Comparison of ENCODE assay signal across 8 cellular contexts in the genomic region with DNA sequence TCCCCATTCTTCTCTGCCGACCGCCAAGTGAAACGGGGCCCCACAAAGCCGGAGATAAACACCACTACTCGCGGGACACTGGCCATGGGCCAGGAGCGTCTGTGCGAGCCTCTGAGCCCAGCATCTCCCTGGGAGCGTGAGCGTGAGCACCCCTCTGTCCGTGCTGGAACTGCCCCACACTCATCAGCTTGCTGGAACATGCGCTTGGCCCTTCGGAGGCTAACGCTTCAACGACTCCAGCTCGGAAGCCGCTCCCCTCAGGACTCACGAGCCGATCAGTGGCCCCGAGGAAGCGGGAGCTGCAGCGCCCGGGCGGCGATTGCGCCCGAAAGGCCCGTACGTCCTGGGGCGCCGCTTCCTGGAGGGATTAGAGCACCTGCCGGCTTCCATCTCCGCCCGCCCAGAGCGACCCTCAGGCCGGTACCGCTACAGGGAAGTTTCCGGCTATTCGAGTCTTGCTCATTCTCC. TPM values are rescaled to one million over a fixed set of nuclear protein-coding genes. Genes with fewer than 3 reads are reported as not detected.
A peak's percentile ranks its signal among the peaks of the same experiment; 100 is the strongest.
DNase-seq lines count a peak whose midpoint lies in the region; ATAC-seq and TF ChIP-seq lines count a peak whose summit lies in the region.

No MANE protein-coding gene starts in this region.

- peak overlapping the region; percentile 44 for H3K4me3 ChIP-seq in CD8-positive, alpha-beta memory T cell (ENCODE audit: low read length)
- H3K4me3 ChIP-seq in Karpas-422 (ENCODE audit: low read length): peak overlapping the region; percentile 69

- POLR2A ChIA-PET in CD8-positive, alpha-beta memory T cell (lab: Charles Lee): no interaction called here

- H3K4me2 ChIP-seq in Karpas-422 (ENCODE audit: low read depth, low read length, poor library complexity, severe bottlenecking): peak overlapping the region; percentile 87

- CTCF ChIA-PET in CD8-positive, alpha-beta memory T cell (lab: Charles Lee): interaction anchor here (1.1 to 1.6 kb wide), 2 partner anchors 16 to 115 kb away, joined by 3 read pairs; no protein-coding TSS in a partner anchor

- no peaks in the 10 kb centered on the region for H3K9me3 ChIP-seq in CD8-positive, alpha-beta memory T cell (ENCODE audit: low read length)
- no peaks in the 10 kb centered on the region for H3K9me3 ChIP-seq in Karpas-422 (ENCODE audit: low read length)

- peaks cover 23% of the 10 kb centered on the region for H3K27me3 ChIP-seq in CD8-positive, alpha-beta memory T cell (ENCODE audit: insufficient read depth, low read length, poor library complexity, severe bottlenecking)
- no peaks in the 10 kb centered on the region for H3K27me3 ChIP-seq in Karpas-422 (ENCODE audit: low read length)

- H3K27me3 Mint-ChIP-seq in CD8-positive, alpha-beta memory T cell: peaks cover 11 to 20% of the 10 kb centered on the region in 2 donors
- H3K27me3 Mint-ChIP-seq in brain (peaks cover 77% of the 10 kb centered on the region), immature natural killer cell (ENCODE audit: low read depth in 3 of 3) (peaks cover 6 to 17% (median 11%) of the 10 kb centered on the region in 3 donors)

- H3K36me3 Mint-ChIP-seq in CD8-positive, alpha-beta memory T cell: no peaks in the 10 kb centered on the region
- H3K36me3 Mint-ChIP-seq in brain (no peaks in the 10 kb centered on the region), immature natural killer cell (no peaks in the 10 kb centered on the region)

- H3K4me3 Mint-ChIP-seq in CD8-positive, alpha-beta memory T cell: peak overlapping the region; percentile 57 to 88 (median 81)
- H3K4me3 Mint-ChIP-seq in brain: peak overlapping the region; percentile 80 to 90 (median 85)
- H3K4me3 Mint-ChIP-seq in immature natural killer cell: peak overlapping the region; percentile 78 to 87 (median 85)

- no peak for TF ChIP-seq CTCF in brain (conservative IDR thresholded peaks at IDR 0.05)

- no peak for ATAC-seq in stimulated activated naive CD8-positive, alpha-beta T cell treated with anti-CD3 and anti-CD28 coated beads, Interleukin-15, Interleukin-2, amounts not matched to agents 100 U/mL and 50 U/mL, for 24 hours
- ATAC-seq in HG03097 (IDR thresholded peaks at IDR 0.05; ENCODE audit: low FRiP score, unreplicated experiment) (no peak), HG03342 (IDR thresholded peaks at IDR 0.05; ENCODE audit: unreplicated experiment) (no peak), HG03457 (IDR thresholded peaks at IDR 0.05; ENCODE audit: unreplicated experiment) (no peak)

- no peak overlapping the region for H2AFZ ChIP-seq in Karpas-422 (ENCODE audit: low read length)

- no peak overlapping the region for H3K27ac ChIP-seq in CD8-positive, alpha-beta memory T cell (ENCODE audit: low read depth, low read length)
- H3K27ac ChIP-seq in Karpas-422 (ENCODE audit: low read length): no peak overlapping the region

- H3K9me3 Mint-ChIP-seq in CD8-positive, alpha-beta memory T cell: no peaks in the 10 kb centered on the region
- H3K9me3 Mint-ChIP-seq in brain (peaks cover 0 to 3% (median 0%) of the 10 kb centered on the region in 5 experiments), immature natural killer cell (no peaks in the 10 kb centered on the region)

- H3K4me1 ChIP-seq in CD8-positive, alpha-beta memory T cell (ENCODE audit: insufficient read depth, low read length): peaks cover 15% of the 10 kb centered on the region
- peaks cover 21% of the 10 kb centered on the region for H3K4me1 ChIP-seq in Karpas-422 (ENCODE audit: low read length)

- H4K20me1 ChIP-seq in Karpas-422 (ENCODE audit: insufficient read depth, low read depth, low read length): peaks cover 17% of the 10 kb centered on the region; the same call in 1 of the 2 replicates

- no peaks in the 10 kb centered on the region for H3K79me2 ChIP-seq in Karpas-422 (ENCODE audit: low read length)

- H3K9me2 ChIP-seq in Karpas-422 (replicated peaks; ENCODE audit: insufficient read depth, low read length): no peaks in the 10 kb centered on the region

- DNase-seq in CD8-positive, alpha-beta memory T cell: peak in 1 of 5 donors; percentile 4
- no peak for DNase-seq in Karpas-422
- peak in 1 of 3 donors; percentile 6 for DNase-seq in immature natural killer cell
- DNase-seq in stimulated activated naive CD8-positive, alpha-beta T cell treated with anti-CD3 and anti-CD28 coated beads, Interleukin-15, Interleukin-2, amounts not matched to agents 100 U/mL and 50 U/mL, for 24 hours: peak; percentile 14

- peak overlapping the region in 1 of 8 donors; percentile 84 for H3K27ac Mint-ChIP-seq in CD8-positive, alpha-beta memory T cell
- no peak overlapping the region for H3K27ac Mint-ChIP-seq in brain
- H3K27ac Mint-ChIP-seq in immature natural killer cell: peak overlapping the region in 1 of 6 donors; percentile 4

- peak overlapping the region; percentile 62 for H3K9ac ChIP-seq in Karpas-422 (ENCODE audit: low read length)

- no peaks in the 10 kb centered on the region for H3K36me3 ChIP-seq in CD8-positive, alpha-beta memory T cell (ENCODE audit: insufficient read depth, low read length)
- H3K36me3 ChIP-seq in Karpas-422 (ENCODE audit: insufficient read depth, low read length): no peaks in the 10 kb centered on the region

- H3K4me1 Mint-ChIP-seq in CD8-positive, alpha-beta memory T cell: peaks cover 19 to 27% (median 25%) of the 10 kb centered on the region in 3 donors
- peaks cover 26% of the 10 kb centered on the region for H3K4me1 Mint-ChIP-seq in brain
- peaks cover 23 to 25% of the 10 kb centered on the region in 2 donors for H3K4me1 Mint-ChIP-seq in immature natural killer cell

RNA-seq across cellular contexts. Expression of gene TLL2, which starts 1.2 kb away (rescaled TPM):
- under 1 TPM in 1 of 2 experiments, not detected in 1; 0.09 TPM for total RNA-seq in CD8-positive, alpha-beta memory T cell
- not detected for polyA plus RNA-seq in CD8-positive, alpha-beta memory T cell
- total RNA-seq in Karpas-422 (2014; rRNA removed; shearing (Covaris generic); ENCODE audit: low replicate concordance): not detected in 2 replicates
- polyA plus RNA-seq in brain (ENCODE audit: insufficient read depth, low read depth, low replicate concordance) (1.4 TPM), immature natural killer cell (not detected)
